In the genomic region with DNA sequence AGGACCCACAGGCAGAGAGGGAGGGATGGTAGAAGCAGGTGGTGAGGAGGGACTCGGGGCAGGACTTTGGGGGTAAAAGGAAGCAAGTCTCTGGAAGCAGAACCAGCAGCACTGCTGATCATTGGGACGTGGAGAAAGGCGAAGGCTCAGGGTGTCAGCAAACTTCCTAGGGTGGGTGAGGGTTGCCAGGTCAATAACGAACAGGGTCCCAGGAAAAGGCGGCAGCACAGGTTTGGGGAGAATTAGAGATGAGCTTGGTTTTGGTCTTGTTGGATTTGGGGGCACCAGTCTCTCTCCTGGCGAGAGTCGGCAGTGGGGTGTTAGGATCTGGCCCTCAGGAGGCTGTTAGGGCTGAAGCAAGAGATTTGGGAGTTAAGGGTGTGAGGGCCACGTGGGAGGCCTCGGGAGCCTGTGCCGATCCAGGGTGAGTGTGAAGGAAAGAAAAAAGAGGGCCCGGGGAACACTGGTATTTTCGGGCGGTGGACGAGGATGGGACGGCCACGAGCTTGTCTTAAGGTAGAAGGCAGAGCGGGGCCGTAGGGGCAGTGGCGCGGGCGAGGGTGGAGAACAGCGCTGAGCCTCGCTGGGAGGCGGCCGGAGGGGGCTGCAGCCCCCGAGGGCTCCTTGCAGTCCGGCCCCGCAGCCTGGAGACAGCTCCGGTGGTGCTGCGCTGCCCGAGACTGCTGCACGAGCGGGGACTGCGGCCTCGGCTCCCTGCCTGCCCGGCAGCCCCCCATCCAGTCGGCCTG, we compare ENCODE assay signal across 8 cellular contexts. TPM values are rescaled to one million over a fixed set of nuclear protein-coding genes. Genes with fewer than 3 reads are reported as not detected.
DNase-seq lines count a peak whose midpoint lies in the region; ATAC-seq lines count a peak whose summit lies in the region.

No MANE protein-coding gene starts in this region.

- H3K36me3 Mint-ChIP-seq in T-helper 17 cell (ENCODE audit: low read depth): peaks cover 11% of the 10 kb centered on the region

- H3K27me3 Mint-ChIP-seq in T-helper 17 cell: peaks cover 41% of the 10 kb centered on the region

- H3K9me3 ChIP-seq in T-helper 17 cell (ENCODE audit: control insufficient read depth, low read length, poor library complexity, severe bottlenecking) (no peaks in the 10 kb centered on the region), right cardiac atrium (ENCODE audit: control insufficient read depth, low read length) (no peaks in the 10 kb centered on the region)

- peaks cover 34% of the 10 kb centered on the region for H3K27me3 ChIP-seq in H7 (ENCODE audit: control insufficient read depth, insufficient read depth, low read length)
- no peaks in the 10 kb centered on the region for H3K27me3 ChIP-seq in right cardiac atrium (ENCODE audit: control insufficient read depth, insufficient read depth)

- intact Hi-C loops in right cardiac atrium (cut with DNase I): loop anchor here in 2 of 4 donors (10.0 kb wide), 1 partner anchor 51 kb away; a partner anchor contains a TSS

- peak; percentile 89 for DNase-seq in H7
- DNase-seq in T-helper 17 cell: no peak
- no peak for DNase-seq in right cardiac atrium
- DNase-seq in skeletal muscle cell (ENCODE audit: low read depth): no peak
- no peak for DNase-seq in central memory CD4-positive, alpha-beta T cell
- no peak for DNase-seq in stimulated activated CD4-positive, alpha-beta T cell treated with anti-CD3 and anti-CD28 coated beads, Interleukin-4, amount 100 ng/mL, for 1 hour
- no peak for DNase-seq in NCI-H345 (lab: John Stamatoyannopoulos, UW)
- DNase-seq in RPMI8226: no peak

- no peaks in the 10 kb centered on the region for H3K36me3 ChIP-seq in H7 (replicated peaks; ENCODE audit: control insufficient read depth, insufficient read depth, low read length)

- ATAC-seq in T-helper 17 cell (no peak), right cardiac atrium (no peak)

- no peak overlapping the region for H3K27ac ChIP-seq in right cardiac atrium (ENCODE audit: low read length)

- H3K4me3 ChIP-seq in H7 (ENCODE audit: insufficient read depth, low read depth, low read length) (peak overlapping the region; percentile 62), right cardiac atrium (ENCODE audit: low read length) (peak overlapping the region; percentile 47), skeletal muscle cell (ENCODE audit: low read depth, low read length) (peak overlapping the region; percentile 65)

- 19% methylated on average over 37 of the region's 37 CpGs for WGBS in right cardiac atrium

- H3K27ac Mint-ChIP-seq in T-helper 17 cell: peak overlapping the region; percentile 60

- H3K4me1 Mint-ChIP-seq in T-helper 17 cell: peaks cover 11% of the 10 kb centered on the region

- H3K4me1 ChIP-seq in right cardiac atrium (ENCODE audit: control insufficient read depth, insufficient read depth, low read length): peaks cover 3% of the 10 kb centered on the region

- H3K4me3 Mint-ChIP-seq in T-helper 17 cell: peak overlapping the region; percentile 95

RNA-seq across cellular contexts. Expression of a gene that starts 0.8 kb away (rescaled TPM):
- 3.9 and 4.6 TPM in 2 replicates for total RNA-seq in H7 (2014; rRNA removed; shearing (Covaris generic))
- total RNA-seq in T-helper 17 cell (under 1 TPM in 1 of 2 donors, not detected in 1; 0.76 TPM), right cardiac atrium (under 1 TPM; 0.28 to 0.64 (median 0.42) TPM)
- 0.38 TPM for polyA plus RNA-seq in right cardiac atrium

RNA-seq across cellular contexts. Expression of a gene that starts 55.4 kb away (rescaled TPM):
- 17.3 and 22.0 TPM in 2 replicates for total RNA-seq in H7 (2014; rRNA removed; shearing (Covaris generic))
- total RNA-seq in T-helper 17 cell (10 to 100 TPM; 15.4 to 17.5 TPM), right cardiac atrium (10 to 100 TPM; 21.9 to 33.3 (median 29.8) TPM)
- 45.2 TPM for polyA plus RNA-seq in right cardiac atrium

RNA-seq across cellular contexts. Expression of a gene that starts 55.5 kb away (rescaled TPM):
- total RNA-seq in H7 (2014; rRNA removed; shearing (Covaris generic)): 43.1 and 56.9 TPM in 2 replicates
- total RNA-seq in T-helper 17 cell (10 to 100 TPM; 46.9 to 49.0 TPM), right cardiac atrium (10 to 100 TPM; 24.7 to 31.8 (median 26.8) TPM)
- polyA plus RNA-seq in right cardiac atrium: 17.1 TPM
